12 cellular contexts compared by ENCODE assay signal in the genomic region with DNA sequence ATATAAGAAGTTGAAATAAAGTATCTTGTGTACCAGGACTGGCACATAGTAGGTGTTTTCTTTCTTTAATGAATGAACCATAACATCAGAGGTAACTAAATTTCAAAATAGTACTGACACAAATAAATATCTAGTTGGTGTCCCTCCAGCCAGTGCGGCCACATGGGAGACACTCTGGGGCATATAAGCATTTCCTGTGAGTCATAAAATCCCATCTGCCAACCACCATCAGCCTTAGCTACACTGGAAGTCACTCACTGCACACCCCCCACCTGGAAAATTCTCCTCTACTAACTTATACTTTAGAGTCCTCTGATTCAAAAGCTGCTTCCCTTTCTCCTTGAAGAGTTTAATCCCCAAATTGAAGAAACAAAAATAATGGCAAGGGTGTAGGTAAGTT.
A peak's percentile ranks its signal among the peaks of the same experiment; 100 is the strongest.
DNase-seq lines count a peak whose midpoint lies in the region; ATAC-seq and FAIRE-seq lines count a peak whose summit lies in the region.
"Had no signal": no experiment of that assay in that cellular context is flagged by ENCODE, and none has a peak within 500 bp of the region (broad histone marks: within the 10 kb centered on the region; RNA-seq: fewer than 3 reads in every experiment).

No MANE protein-coding gene starts in this region.

- FAIRE-seq in HTR-8/SVneo (lab: Jason Lieb, UNC): peak; percentile 23

- ATAC-seq in HG03520 (IDR thresholded peaks at IDR 0.05; ENCODE audit: unreplicated experiment): no peak
- ATAC-seq: left colon had no signal

- peak; percentile 25 for DNase-seq in DMS53 treated with DMSO at 0.1 percent for 48 hours (lab: John Stamatoyannopoulos, UW; ENCODE audit: unreplicated experiment)
- peak; percentile 69 for DNase-seq in HTR-8/SVneo (ENCODE audit: insufficient read length, low spot score)
- DNase-seq in amniotic epithelial cell (ENCODE audit: low read depth): peak; percentile 7
- peak; percentile 12 for DNase-seq in kidney glomerular epithelial cell (lab: John Stamatoyannopoulos, UW)
- no peak for DNase-seq in T-helper 9 cell
- DNase-seq in NCI-H1417 treated with DMSO at 0.1 percent for 48 hours (lab: John Stamatoyannopoulos, UW): no peak
- no peak for DNase-seq in NCI-H1930 (lab: John Stamatoyannopoulos, UW)
- DNase-seq: activated B cell treated with CpG ODN at 0.5 μM for 24 hours, Caco-2, left colon, uterus had no signal

Comparison
In these comparisons a context has a peak if more than half of its experiments do, and no peak if none do; other contexts are left out.
1. DNase-seq: peak in DMS53 treated with DMSO at 0.1 percent for 48 hours (single experiment), HTR-8/SVneo (single experiment), amniotic epithelial cell (single experiment) and kidney glomerular epithelial cell (single experiment); none in T-helper 9 cell (single experiment), NCI-H1417 treated with DMSO at 0.1 percent for 48 hours (single experiment) and NCI-H1930 (0 of 2).